ENCODE assay signal across 8 cellular contexts in genomic region chr10:27998954-27999275, GRCh38. TPM values are rescaled to one million over a fixed set of nuclear protein-coding genes. Genes with fewer than 3 reads are reported as not detected.
DNase-seq lines count a peak whose midpoint lies in the region; ATAC-seq, FAIRE-seq and TF ChIP-seq lines count a peak whose summit lies in the region.

TSS of gene ODAD2 (minus strand) at chr10:27999079. CDS start at chr10:27995142, 3,937 bp downstream.

- no peaks in the 10 kb centered on the region for H3K4me1 ChIP-seq in A673 (ENCODE audit: insufficient read depth, low read length, poor library complexity, severe bottlenecking)

- intact Hi-C loops in A673 (cut with micrococcal nuclease; ENCODE audit: unreplicated experiment) = no loop called here
- intact Hi-C loops in dendritic cell treated with granulocyte-macrophage colony-stimulating factor and Interleukin-4, amounts not matched to agents 40 ng/mL and 50 ng/mL, for 4 days (cut with micrococcal nuclease) = no loop called here

- H3K4me3 Mint-ChIP-seq in IgD-negative memory B cell = peak within 1 kb of the TSS in 3 of 4 donors; percentile 80 to 90 (median 85)
- H3K4me3 Mint-ChIP-seq in dendritic cell treated with granulocyte-macrophage colony-stimulating factor and Interleukin-4, amounts not matched to agents 40 ng/mL and 50 ng/mL, for 4 days = peak within 1 kb of the TSS; percentile 94
- peak within 1 kb of the TSS; percentile 87 to 98 (median 90) for H3K4me3 Mint-ChIP-seq in naive thymus-derived CD8-positive, alpha-beta T cell

- POLR2A ChIA-PET in A673 (lab: Charles Lee; ENCODE audit: low non-redundant PET) = no interaction called here
- POLR2A ChIA-PET in naive thymus-derived CD8-positive, alpha-beta T cell (lab: Charles Lee) = no interaction called here

- H3K27ac Mint-ChIP-seq in IgD-negative memory B cell = no peak within 1 kb of the TSS
- peak within 1 kb of the TSS; percentile 22 for H3K27ac Mint-ChIP-seq in dendritic cell treated with granulocyte-macrophage colony-stimulating factor and Interleukin-4, amounts not matched to agents 40 ng/mL and 50 ng/mL, for 4 days
- peak within 1 kb of the TSS in 6 of 10 donors; percentile 18 to 87 (median 38) for H3K27ac Mint-ChIP-seq in naive thymus-derived CD8-positive, alpha-beta T cell

- no peak for TF ChIP-seq CTCF in A673 (conservative IDR thresholded peaks at IDR 0.05; ENCODE audit: low read depth, low read length)

- no TSS peak for BruUV-seq in A673 (replicated peaks; lab: Mats Ljungman, UMichigan)

- H3K4me3 ChIP-seq in A673 (ENCODE audit: low read depth, low read length, poor library complexity, severe bottlenecking) = peak within 1 kb of the TSS; percentile 51

- TF ChIP-seq POLR2A in GM12892 (IDR thresholded peaks at IDR 0.05; ENCODE audit: low read depth, low read length) = no peak

- H3K27me3 Mint-ChIP-seq in IgD-negative memory B cell = peaks cover 21% of the 10 kb centered on the region
- peaks cover 26% of the 10 kb centered on the region for H3K27me3 Mint-ChIP-seq in dendritic cell treated with granulocyte-macrophage colony-stimulating factor and Interleukin-4, amounts not matched to agents 40 ng/mL and 50 ng/mL, for 4 days
- peaks cover 7 to 61% (median 38%) of the 10 kb centered on the region in 5 donors for H3K27me3 Mint-ChIP-seq in naive thymus-derived CD8-positive, alpha-beta T cell

- H3K27me3 ChIP-seq in A673 (replicated peaks; ENCODE audit: insufficient read depth, low read depth, low read length, poor library complexity) = peaks cover 56% of the 10 kb centered on the region

- ATAC-seq in naive thymus-derived CD8-positive, alpha-beta T cell = no peak
- ATAC-seq in GM18511 (IDR thresholded peaks at IDR 0.05; ENCODE audit: unreplicated experiment) (no peak), HG03378 (IDR thresholded peaks at IDR 0.05; ENCODE audit: unreplicated experiment) (no peak)

- no peaks in the 10 kb centered on the region for H3K36me3 ChIP-seq in A673 (ENCODE audit: insufficient read depth, low read length, poor library complexity, severe bottlenecking)

- H3K36me3 Mint-ChIP-seq in IgD-negative memory B cell = no peaks in the 10 kb centered on the region
- H3K36me3 Mint-ChIP-seq in dendritic cell treated with granulocyte-macrophage colony-stimulating factor and Interleukin-4, amounts not matched to agents 40 ng/mL and 50 ng/mL, for 4 days (ENCODE audit: low read depth) = peaks cover 8% of the 10 kb centered on the region
- no peaks in the 10 kb centered on the region for H3K36me3 Mint-ChIP-seq in naive thymus-derived CD8-positive, alpha-beta T cell

- no peak for FAIRE-seq in GM12892 (lab: Jason Lieb, UNC)

- CTCF ChIA-PET in A673 (lab: Charles Lee) = no interaction called here

- H3K27ac ChIP-seq in A673 (ENCODE audit: low read depth, low read length, poor library complexity, severe bottlenecking) = no peak within 1 kb of the TSS

- H3K4me1 Mint-ChIP-seq in IgD-negative memory B cell = peaks cover 3 to 10% (median 7%) of the 10 kb centered on the region in 3 donors
- peaks cover 14% of the 10 kb centered on the region for H3K4me1 Mint-ChIP-seq in dendritic cell treated with granulocyte-macrophage colony-stimulating factor and Interleukin-4, amounts not matched to agents 40 ng/mL and 50 ng/mL, for 4 days (ENCODE audit: low read depth)
- H3K4me1 Mint-ChIP-seq in naive thymus-derived CD8-positive, alpha-beta T cell = peaks cover 9 to 17% (median 13%) of the 10 kb centered on the region in 4 donors

- no peaks in the 10 kb centered on the region for H3K9me3 ChIP-seq in A673 (ENCODE audit: low read depth, low read length, poor library complexity, severe bottlenecking)

- peaks cover 0 to 5% (median 0%) of the 10 kb centered on the region in 3 donors for H3K9me3 Mint-ChIP-seq in IgD-negative memory B cell
- no peaks in the 10 kb centered on the region for H3K9me3 Mint-ChIP-seq in dendritic cell treated with granulocyte-macrophage colony-stimulating factor and Interleukin-4, amounts not matched to agents 40 ng/mL and 50 ng/mL, for 4 days
- no peaks in the 10 kb centered on the region for H3K9me3 Mint-ChIP-seq in naive thymus-derived CD8-positive, alpha-beta T cell

- peak; percentile 3 for DNase-seq in A673 (ENCODE audit: low spot score)
- DNase-seq in naive thymus-derived CD8-positive, alpha-beta T cell = peak in 1 of 10 donors; percentile 18
- DNase-seq in GM12892 (ENCODE audit: insufficient read length) = no peak
- no peak for DNase-seq in stimulated activated naive CD4-positive, alpha-beta T cell treated with Interleukin-2 at 50 U/mL for 16 hours (lab: John Stamatoyannopoulos, UW)

RNA-seq across cellular contexts. Expression of gene ODAD2, which starts in this region (rescaled TPM):
- total RNA-seq in A673 (2021) = 1.2 and 3.2 TPM in 2 replicates
- not detected for polyA plus RNA-seq in IgD-negative memory B cell
- not detected for total RNA-seq in naive thymus-derived CD8-positive, alpha-beta T cell
- under 1 TPM in 1 of 3 donors, not detected in 2; 0.15 TPM for polyA plus RNA-seq in naive thymus-derived CD8-positive, alpha-beta T cell
- polyA plus RNA-seq in GM12892 (2012; ENCODE audit: missing spikeins) = not detected

Comparison
In these comparisons a context has a peak if more than half of its experiments do, and no peak if none do; other contexts are left out.
1. H3K27ac Mint-ChIP-seq: peak in dendritic cell treated with granulocyte-macrophage colony-stimulating factor and Interleukin-4, amounts not matched to agents 40 ng/mL and 50 ng/mL, for 4 days (single experiment) and naive thymus-derived CD8-positive, alpha-beta T cell (6 of 10); none in IgD-negative memory B cell (0 of 3).
2. Peak in every context shown above with its lines, with median percentiles within 50 percentile points of each other: H3K4me3 Mint-ChIP-seq.